Comparison of ENCODE assay signal across 16 cellular contexts in the genomic region with DNA sequence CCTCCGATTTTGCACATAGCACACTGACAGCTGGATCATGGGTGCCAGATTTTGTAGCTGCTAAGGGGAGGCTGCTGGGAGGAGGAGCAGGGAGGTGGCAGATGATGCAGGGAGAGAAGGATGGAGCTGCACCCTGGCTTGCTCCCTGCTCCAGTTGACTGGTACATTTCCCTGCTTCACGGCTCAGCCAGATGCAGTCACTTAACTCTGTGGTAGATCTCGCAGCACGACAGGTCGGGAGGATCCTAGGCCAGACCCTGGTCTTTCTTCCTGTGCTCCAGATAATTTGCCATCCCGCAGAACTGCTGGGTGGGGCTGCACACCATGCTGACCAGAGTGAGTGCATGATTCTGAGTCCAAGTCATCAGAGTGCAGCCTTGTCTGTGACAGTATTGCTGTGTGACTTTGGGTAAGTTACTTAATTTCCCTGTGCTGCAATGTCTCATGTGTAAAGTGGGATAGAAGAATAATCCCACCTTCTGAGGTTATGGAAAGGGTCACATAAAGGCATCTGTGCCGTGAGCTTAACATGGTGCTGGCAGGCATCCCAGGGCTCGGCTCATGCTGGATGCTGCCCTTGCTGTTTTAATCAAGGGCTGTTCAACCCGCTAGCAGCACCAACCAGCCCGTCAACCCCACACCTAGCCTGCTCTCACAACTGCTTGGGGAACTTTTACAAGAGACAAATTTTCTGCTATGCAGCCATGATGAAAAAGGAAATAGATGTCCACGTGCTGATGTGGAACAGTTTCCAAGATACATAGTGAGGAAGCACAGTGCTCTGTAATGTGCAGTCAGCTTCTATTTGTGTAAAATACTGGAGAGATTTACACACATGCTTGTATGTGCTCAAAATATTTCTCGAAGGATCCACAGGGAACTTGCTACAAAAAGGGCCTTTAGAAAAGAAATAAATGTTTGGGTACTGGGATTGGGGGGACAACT.
"Had no signal": no experiment of that assay in that cellular context is flagged by ENCODE, and none has a peak within 500 bp of the region (broad histone marks: within the 10 kb centered on the region; RNA-seq: fewer than 3 reads in every experiment).

No MANE protein-coding gene starts in this region.

- H3K27me3 Mint-ChIP-seq: activated CD4-positive, alpha-beta memory T cell treated with anti-CD3 and anti-CD28 coated beads, Interleukin-2, amount 10 ng/mL, durations not matched to agents 7 days and 5 days; activated naive CD8-positive, alpha-beta T cell; stimulated activated naive B cell treated with anti-CD40 and anti-IgM and Interleukin-4, amounts not matched to agents 10 μg/mL and 1 μg/mL and 100 μg/mL, for 72 hours had no signal

- H3K36me3 ChIP-seq: colonic mucosa, tibial artery had no signal

- DNase-seq: activated CD4-positive, alpha-beta memory T cell treated with anti-CD3 and anti-CD28 coated beads, Interleukin-2, amount 10 ng/mL, durations not matched to agents 7 days and 5 days; activated CD4-positive, alpha-beta T cell treated with anti-CD3 and anti-CD28 coated beads for 4 hours; activated gamma-delta T cell; activated T-cell treated with anti-CD3 and anti-CD28 coated beads, Interleukin-2, amount 50 U/mL, for 4 hours; amniotic stem cell; colonic mucosa; foreskin keratinocyte; left colon; stimulated activated CD4-positive, alpha-beta T cell treated with anti-CD3 and anti-CD28 coated beads, Interleukin-15, amount 100 ng/mL, for 24 hours; stimulated activated CD4-positive, alpha-beta T cell treated with anti-CD3 and anti-CD28 coated beads, Interleukin-4, amount 100 ng/mL, for 1 hour; stimulated activated naive B cell treated with anti-CD40 and anti-IgM and Interleukin-4, amounts not matched to agents 10 μg/mL and 1 μg/mL and 100 μg/mL, for 72 hours; tibial artery had no signal

- H3K27ac ChIP-seq: colonic mucosa, foreskin keratinocyte, skin epidermis, tibial artery had no signal

- ATAC-seq: activated T-cell treated with anti-CD3 and anti-CD28 coated beads, Interleukin-2, amount 50 U/mL, for 4 hours; esophagus mucosa; left colon; stimulated activated naive B cell treated with anti-CD40 and anti-IgM and Interleukin-4, amounts not matched to agents 10 μg/mL and 1 μg/mL and 100 μg/mL, for 72 hours had no signal

- H3K9me3 Mint-ChIP-seq: activated CD4-positive, alpha-beta memory T cell treated with anti-CD3 and anti-CD28 coated beads, Interleukin-2, amount 10 ng/mL, durations not matched to agents 7 days and 5 days; activated T-cell treated with anti-CD3 and anti-CD28 coated beads, Interleukin-2, amount 50 U/mL, for 4 hours; neural crest cell; stimulated activated naive B cell treated with anti-CD40 and anti-IgM and Interleukin-4, amounts not matched to agents 10 μg/mL and 1 μg/mL and 100 μg/mL, for 72 hours had no signal

- H3K4me3 Mint-ChIP-seq: activated CD4-positive, alpha-beta memory T cell treated with anti-CD3 and anti-CD28 coated beads, Interleukin-2, amount 10 ng/mL, durations not matched to agents 7 days and 5 days; activated naive CD8-positive, alpha-beta T cell; activated T-cell treated with anti-CD3 and anti-CD28 coated beads, Interleukin-2, amount 50 U/mL, for 4 hours; neural crest cell; stimulated activated naive B cell treated with anti-CD40 and anti-IgM and Interleukin-4, amounts not matched to agents 10 μg/mL and 1 μg/mL and 100 μg/mL, for 72 hours had no signal

- H3K4me3 ChIP-seq: colonic mucosa, skin epidermis, tibial artery had no signal

- H3K4me1 Mint-ChIP-seq: stimulated activated naive B cell treated with anti-CD40 and anti-IgM and Interleukin-4, amounts not matched to agents 10 μg/mL and 1 μg/mL and 100 μg/mL, for 72 hours had no signal

- H3K27ac Mint-ChIP-seq: activated CD4-positive, alpha-beta memory T cell treated with anti-CD3 and anti-CD28 coated beads, Interleukin-2, amount 10 ng/mL, durations not matched to agents 7 days and 5 days; activated naive CD8-positive, alpha-beta T cell; stimulated activated naive B cell treated with anti-CD40 and anti-IgM and Interleukin-4, amounts not matched to agents 10 μg/mL and 1 μg/mL and 100 μg/mL, for 72 hours had no signal

- H3K9me3 ChIP-seq: colonic mucosa, tibial artery had no signal

- H3K4me1 ChIP-seq: colonic mucosa, foreskin keratinocyte had no signal

- H3K27me3 ChIP-seq: colonic mucosa had no signal

- H3K36me3 Mint-ChIP-seq: activated naive CD8-positive, alpha-beta T cell; stimulated activated naive B cell treated with anti-CD40 and anti-IgM and Interleukin-4, amounts not matched to agents 10 μg/mL and 1 μg/mL and 100 μg/mL, for 72 hours had no signal
